In genomic region chr13:50124536-50125305, GRCh38 we compare ENCODE assay signal across 1 cellular context.
TF ChIP-seq lines count a peak whose summit lies in the region.

No MANE protein-coding gene starts in this region.

TF ChIP-seq in HepG2, 621 proteins besides CTCF, POLR2A, EP300 and RAD21 (continued from another document and continues in another):
- TF ChIP-seq RXRA (CRISPR knock-in tag; IDR thresholded peaks at IDR 0.05) (no peak), ZNF337 (CRISPR knock-in tag; IDR thresholded peaks at IDR 0.05; ENCODE audit: borderline replicate concordance, low read depth) (no peak), CEBPG (CRISPR knock-in tag; IDR thresholded peaks at IDR 0.05) (no peak), ZSCAN20 (CRISPR knock-in tag; IDR thresholded peaks at IDR 0.05; ENCODE audit: borderline replicate concordance) (no peak), UBTF (CRISPR knock-in tag; IDR thresholded peaks at IDR 0.05) (peak; percentile 64; the same call in 1 of the 2 replicates), ZNF619 (CRISPR knock-in tag; IDR thresholded peaks at IDR 0.05) (no peak), ZNF33A (CRISPR knock-in tag; IDR thresholded peaks at IDR 0.05; ENCODE audit: borderline replicate concordance) (0 out of 2 replicates have a peak, but pooled peaks have one; percentile 58), ZNF577 (CRISPR knock-in tag; IDR thresholded peaks at IDR 0.05; ENCODE audit: borderline replicate concordance, low read depth) (no peak), ETS1 (CRISPR knock-in tag; IDR thresholded peaks at IDR 0.05) (no peak), SUZ12 (IDR thresholded peaks at IDR 0.05; ENCODE audit: low read depth, low read length) (no peak), KLF9 (CRISPR knock-in tag; IDR thresholded peaks at IDR 0.05; ENCODE audit: low read depth) (no peak), FOXC1 (CRISPR knock-in tag; IDR thresholded peaks at IDR 0.05; ENCODE audit: borderline replicate concordance) (no peak), IRF1 (CRISPR knock-in tag; IDR thresholded peaks at IDR 0.05; ENCODE audit: low read depth) (peak; percentile 55; the same call in 1 of the 2 replicates), MAX (IDR thresholded peaks at IDR 0.05) (peak; percentile 48; the same call in 1 of the 2 replicates), CSRNP1 (CRISPR knock-in tag; IDR thresholded peaks at IDR 0.05) (0 out of 2 replicates have a peak, but pooled peaks have one; percentile 13), BRD4 (CRISPR knock-in tag; IDR thresholded peaks at IDR 0.05) (peak; percentile 44; the same call in 1 of the 2 replicates), HOXA5 (CRISPR knock-in tag; IDR thresholded peaks at IDR 0.05) (0 out of 2 replicates have a peak, but pooled peaks have one; percentile 9), ZNF430 (CRISPR knock-in tag; IDR thresholded peaks at IDR 0.05) (0 out of 2 replicates have a peak, but pooled peaks have one; percentile 8), HDAC1 (CRISPR knock-in tag; IDR thresholded peaks at IDR 0.05) (peak; percentile 84), ZNF639 (CRISPR knock-in tag; conservative IDR thresholded peaks at IDR 0.05) (0 out of 2 replicates have a peak, but pooled peaks have one; percentile 15), KMT2B (CRISPR knock-in tag; IDR thresholded peaks at IDR 0.05) (0 out of 2 replicates have a peak, but pooled peaks have one; percentile 8), ZNF576 (CRISPR knock-in tag; IDR thresholded peaks at IDR 0.05) (peak; percentile 50; the same call in 1 of the 2 replicates), ZNF18 (CRISPR knock-in tag; IDR thresholded peaks at IDR 0.05; ENCODE audit: insufficient replicate concordance) (no peak), ZXDC (CRISPR knock-in tag; IDR thresholded peaks at IDR 0.05) (no peak), ZNF501 (CRISPR knock-in tag; IDR thresholded peaks at IDR 0.05) (no peak), ZNF253 (CRISPR knock-in tag; IDR thresholded peaks at IDR 0.05; ENCODE audit: borderline replicate concordance) (peak; percentile 60; the same call in 1 of the 2 replicates), MAFK (conservative IDR thresholded peaks at IDR 0.05 in 1 of 2, IDR thresholded peaks at IDR 0.05 in 1 of 2; ENCODE audit: low read length in 2 of 2) (peak in 1 of 2 experiments; percentile 22; a peak in 2 of 4 replicates), POLR2G (IDR thresholded peaks at IDR 0.05; ENCODE audit: low read depth, low read length) (peak; percentile 43), REPIN1 (CRISPR knock-in tag; IDR thresholded peaks at IDR 0.05; ENCODE audit: borderline replicate concordance, low read depth) (no peak), ARID4A (CRISPR knock-in tag; IDR thresholded peaks at IDR 0.05; ENCODE audit: borderline replicate concordance) (peak; percentile 85), ZNF431 (CRISPR knock-in tag; IDR thresholded peaks at IDR 0.05; ENCODE audit: borderline replicate concordance, low read depth) (no peak), CBX5 (CRISPR knock-in tag; IDR thresholded peaks at IDR 0.05; ENCODE audit: borderline replicate concordance) (no peak), ZNF574 (CRISPR knock-in tag; IDR thresholded peaks at IDR 0.05) (0 out of 2 replicates have a peak, but pooled peaks have one; percentile 4)
